2 cellular contexts compared by ENCODE assay signal in the genomic region with DNA sequence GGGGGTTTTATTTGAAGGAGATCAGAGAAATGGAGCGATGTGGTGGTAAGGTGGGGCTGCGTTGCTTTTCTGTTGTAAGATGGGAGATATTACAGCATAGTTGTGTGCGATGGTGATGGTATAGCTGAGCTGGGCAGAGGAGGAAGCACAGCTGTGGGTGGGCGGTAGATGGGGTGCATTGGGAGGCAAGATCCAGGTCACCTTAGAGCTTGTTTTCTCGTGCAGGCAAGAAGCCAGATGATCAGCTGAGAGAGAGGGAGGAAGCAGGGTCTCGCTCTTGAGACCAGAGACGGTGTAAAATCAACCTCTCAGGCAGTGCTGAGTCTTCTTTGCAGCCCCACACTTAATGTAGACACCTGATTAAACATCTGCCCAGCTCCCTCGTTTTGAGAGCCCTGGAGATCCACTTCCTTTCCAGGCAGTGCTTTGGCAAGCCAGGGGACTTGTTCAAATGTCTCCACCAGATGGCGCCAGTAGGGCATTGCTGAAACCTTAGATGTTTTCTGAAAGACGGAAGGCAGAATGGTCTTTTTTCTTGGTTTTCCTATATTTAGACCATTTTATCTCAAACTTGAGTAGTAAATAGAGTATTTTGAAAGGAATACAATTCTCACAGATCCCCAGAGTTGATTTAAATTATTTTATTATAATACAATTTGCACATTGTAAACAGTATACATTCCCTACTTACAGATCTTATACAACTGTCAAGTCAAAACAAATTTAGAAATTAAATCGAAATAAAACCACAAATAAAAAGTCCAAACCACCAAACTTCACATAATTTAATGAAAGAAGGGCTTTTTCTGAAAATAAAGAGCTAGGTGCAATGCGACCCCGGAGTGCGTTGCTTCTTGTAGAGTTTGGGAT.
A peak's percentile ranks its signal among the peaks of the same experiment; 100 is the strongest.
TF ChIP-seq lines count a peak whose summit lies in the region.

No MANE protein-coding gene starts in this region.

TF ChIP-seq in HCT116, 20 proteins besides CTCF, POLR2A, EP300 and RAD21:
- 0 out of 2 replicates have a peak, but pooled peaks have one; percentile 21 for TF ChIP-seq SRF (IDR thresholded peaks at IDR 0.05; ENCODE audit: low read depth)
- TF ChIP-seq EGR1 (IDR thresholded peaks at IDR 0.05; ENCODE audit: low read depth), result no peak

TF ChIP-seq in WTC11, 78 proteins besides CTCF, POLR2A, EP300 and RAD21:
- TF ChIP-seq HMGA2 (CRISPR knock-in tag; IDR thresholded peaks at IDR 0.05) (no peak), ESRRA (CRISPR knock-in tag; IDR thresholded peaks at IDR 0.05; ENCODE audit: borderline replicate concordance) (no peak), ZNF396 (CRISPR knock-in tag; IDR thresholded peaks at IDR 0.05; ENCODE audit: borderline replicate concordance) (no peak), ZNF138 (CRISPR knock-in tag; conservative IDR thresholded peaks at IDR 0.05) (no peak), NR1H2 (CRISPR knock-in tag; IDR thresholded peaks at IDR 0.05) (no peak), SMAD4 (CRISPR knock-in tag; IDR thresholded peaks at IDR 0.05) (no peak)
- TF ChIP-seq, protein P1, sequence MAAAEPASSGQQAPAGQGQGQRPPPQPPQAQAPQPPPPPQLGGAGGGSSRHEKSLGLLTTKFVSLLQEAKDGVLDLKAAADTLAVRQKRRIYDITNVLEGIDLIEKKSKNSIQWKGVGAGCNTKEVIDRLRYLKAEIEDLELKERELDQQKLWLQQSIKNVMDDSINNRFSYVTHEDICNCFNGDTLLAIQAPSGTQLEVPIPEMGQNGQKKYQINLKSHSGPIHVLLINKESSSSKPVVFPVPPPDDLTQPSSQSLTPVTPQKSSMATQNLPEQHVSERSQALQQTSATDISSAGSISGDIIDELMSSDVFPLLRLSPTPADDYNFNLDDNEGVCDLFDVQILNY (CRISPR knock-in tag; IDR thresholded peaks at IDR 0.05), result no peak
